ENCODE assay signal across 8 cellular contexts in the genomic region with DNA sequence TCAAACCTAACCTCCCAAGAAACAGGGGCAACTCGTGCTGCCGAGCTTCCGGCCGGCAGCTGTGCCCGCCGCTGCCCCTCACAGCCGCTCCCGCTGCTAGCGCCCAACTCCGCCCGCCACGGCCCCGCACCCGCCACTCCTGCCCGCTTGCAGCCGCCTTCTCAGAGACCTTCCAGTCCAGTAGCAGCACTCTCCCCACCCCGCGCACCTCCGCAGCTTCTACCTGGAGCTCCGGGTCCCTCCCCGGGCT. TPM values are rescaled to one million over a fixed set of nuclear protein-coding genes. Genes with fewer than 3 reads are reported as not detected.
DNase-seq lines count a peak whose midpoint lies in the region; TF ChIP-seq lines count a peak whose summit lies in the region.

No MANE protein-coding gene starts in this region.

- H3K27me3 ChIP-seq in OCI-LY1 (ENCODE audit: insufficient read depth, low read length) (no peaks in the 10 kb centered on the region), endodermal cell (ENCODE audit: control insufficient read depth, insufficient read depth, low read length, poor library complexity, severe bottlenecking) (no peaks in the 10 kb centered on the region), neural cell (ENCODE audit: insufficient read depth, low read depth, low read length) (peaks cover 9% of the 10 kb centered on the region)

- H3K27me3 Mint-ChIP-seq in endodermal cell (ENCODE audit: insufficient read depth): peaks cover 8% of the 10 kb centered on the region

- H3K36me3 Mint-ChIP-seq in endodermal cell (ENCODE audit: low read depth): peaks cover 12% of the 10 kb centered on the region

- H3K4me1 Mint-ChIP-seq in endodermal cell: peaks cover 8% of the 10 kb centered on the region

- H3K9ac ChIP-seq in OCI-LY1 (ENCODE audit: low read length): peak overlapping the region; percentile 77
- peak overlapping the region; percentile 28 for H3K9ac ChIP-seq in endodermal cell (ENCODE audit: extremely low read depth, low read length, poor library complexity, severe bottlenecking)
- H3K9ac ChIP-seq in neural cell (ENCODE audit: low read length): peak overlapping the region; percentile 82

- TF ChIP-seq EP300 in neural cell (conservative IDR thresholded peaks at IDR 0.05; ENCODE audit: poor library complexity, severe bottlenecking): no peak

- H3K79me2 ChIP-seq in OCI-LY1 (ENCODE audit: insufficient read depth, low read length) (0 out of 2 replicates have a peak, but pooled peaks cover 3% of the 10 kb centered on the region), neural cell (replicated peaks; ENCODE audit: insufficient read depth, low read length) (no peaks in the 10 kb centered on the region)

- no peaks in the 10 kb centered on the region for H4K20me1 ChIP-seq in OCI-LY1 (ENCODE audit: insufficient read depth, low read length)
- no peaks in the 10 kb centered on the region for H4K20me1 ChIP-seq in neural cell (ENCODE audit: insufficient read depth)

- H3K4me1 ChIP-seq in OCI-LY1 (ENCODE audit: insufficient read depth, low read length, severe bottlenecking): peaks cover 22% of the 10 kb centered on the region
- H3K4me1 ChIP-seq in endodermal cell (ENCODE audit: control insufficient read depth, insufficient read depth, low read length): no peaks in the 10 kb centered on the region

- H3K4me2 ChIP-seq in OCI-LY1 (ENCODE audit: low read length): peak overlapping the region; percentile 85
- H3K4me2 ChIP-seq in neural cell (ENCODE audit: low read length): peak overlapping the region; percentile 87

- peaks cover 28% of the 10 kb centered on the region for H3K9me3 Mint-ChIP-seq in endodermal cell

- peak overlapping the region; percentile 92 for H3K4me3 Mint-ChIP-seq in endodermal cell

- H2AFZ ChIP-seq in OCI-LY1 (ENCODE audit: low read length): 0 out of 2 replicates have a peak overlapping the region, but pooled peaks have one; percentile 53
- peak overlapping the region; percentile 63 for H2AFZ ChIP-seq in neural cell (ENCODE audit: low read depth, low read length)

- H3K4me3 ChIP-seq in OCI-LY1 (ENCODE audit: low read depth, low read length, poor library complexity, severe bottlenecking): peak overlapping the region; percentile 84
- H3K4me3 ChIP-seq in endodermal cell (ENCODE audit: low read length): peak overlapping the region; percentile 92
- peak overlapping the region; percentile 80 for H3K4me3 ChIP-seq in neural cell (ENCODE audit: low read length)

- H3K27ac ChIP-seq in OCI-LY1 (ENCODE audit: low read depth, low read length, poor library complexity, severe bottlenecking) (peak overlapping the region; percentile 43), endodermal cell (ENCODE audit: low read depth, low read length) (no peak overlapping the region), neural cell (ENCODE audit: low read length) (peak overlapping the region; percentile 84)

- H3K9me3 ChIP-seq in OCI-LY1 (ENCODE audit: low read length): no peaks in the 10 kb centered on the region
- peaks cover 22% of the 10 kb centered on the region for H3K9me3 ChIP-seq in endodermal cell (ENCODE audit: control insufficient read depth, low read length)
- H3K9me3 ChIP-seq in neural cell (ENCODE audit: low read length): no peaks in the 10 kb centered on the region

- H3K36me3 ChIP-seq in OCI-LY1 (ENCODE audit: insufficient read depth, low read length) (no peaks in the 10 kb centered on the region), endodermal cell (ENCODE audit: control insufficient read depth, insufficient read depth, low read length) (no peaks in the 10 kb centered on the region), neural cell (ENCODE audit: insufficient read depth, low read length) (no peaks in the 10 kb centered on the region)

- TF ChIP-seq RAD21 in neural cell (conservative IDR thresholded peaks at IDR 0.05): no peak

- DNase-seq in DMS53 treated with DMSO at 0.1 percent for 48 hours (lab: John Stamatoyannopoulos, UW; ENCODE audit: unreplicated experiment): peak; percentile 94
- no peak for DNase-seq in DMS53 (lab: John Stamatoyannopoulos, UW)
- DNase-seq in HEK293T (ENCODE audit: extremely low spot score): no peak
- DNase-seq in endodermal cell: no peak
- no peak for DNase-seq in nucleus accumbens (lab: John Stamatoyannopoulos, UW)
- no peak for DNase-seq in occipital lobe (lab: John Stamatoyannopoulos, UW)

- no peaks in the 10 kb centered on the region for H3F3A ChIP-seq in OCI-LY1 (ENCODE audit: insufficient read depth, low read length)
- no peaks in the 10 kb centered on the region for H3F3A ChIP-seq in neural cell (ENCODE audit: insufficient read depth, low read length, poor library complexity, severe bottlenecking)

- CTCF ChIA-PET in HEK293T (lab: Yijun Ruan, JAX): interaction anchor here (0.7 to 1.2 kb wide), 2 partner anchors 14 to 793 kb away, joined by 3 to 4 read pairs; partner anchors contain the start of genes LIPT1 and TSGA10

- peak overlapping the region; percentile 94 for H3K27ac Mint-ChIP-seq in endodermal cell

- POLR2A ChIA-PET in HEK293T (lab: Yijun Ruan, JAX): interaction anchor here (0.7 to 4.9 kb wide), 10 partner anchors 9 to 1104 kb away, joined by 3 to 77 read pairs (median 5); partner anchors contain the start of genes CRACDL, LIPT1, MITD1 and MRPL30

- H3K9me2 ChIP-seq in OCI-LY1 (ENCODE audit: low read depth, low read length) (no peaks in the 10 kb centered on the region), neural cell (ENCODE audit: insufficient read depth, low read length) (no peaks in the 10 kb centered on the region)

- WGBS in endodermal cell (ENCODE audit: insufficient coverage in 1 of 2, insufficient read length in 1 of 2), 2 experiments: 0% methylated on average over 2 to 21 of the region's 21 CpGs

- TF ChIP-seq CTCF in OCI-LY1 (IDR thresholded peaks at IDR 0.05; ENCODE audit: low read length) (no peak), endodermal cell (conservative IDR thresholded peaks at IDR 0.05) (no peak), neural cell (IDR thresholded peaks at IDR 0.05; ENCODE audit: poor library complexity, severe bottlenecking) (no peak)

TF ChIP-seq in HEK293T, 16 proteins besides CTCF, POLR2A, EP300 and RAD21:
- TF ChIP-seq FOXA1 (IDR thresholded peaks at IDR 0.05) (no peak), L3MBTL2 (conservative IDR thresholded peaks at IDR 0.05) (peak; percentile 61), HDGF (IDR thresholded peaks at IDR 0.05; ENCODE audit: borderline replicate concordance) (no peak)

TF ChIP-seq in neural cell, 6 proteins besides CTCF, POLR2A, EP300 and RAD21:
- TF ChIP-seq MXI1 (conservative IDR thresholded peaks at IDR 0.05; ENCODE audit: poor library complexity, severe bottlenecking): no peak
- TF ChIP-seq REST (IDR thresholded peaks at IDR 0.05; ENCODE audit: borderline replicate concordance): no peak
- no peak for TF ChIP-seq POLR2AphosphoS5 (IDR thresholded peaks at IDR 0.05)
- TF ChIP-seq EZH2 (IDR thresholded peaks at IDR 0.05; ENCODE audit: borderline replicate concordance, insufficient read depth, low read length, poor library complexity, severe bottlenecking): no peak
- no peak for TF ChIP-seq SMC3 (conservative IDR thresholded peaks at IDR 0.05; ENCODE audit: poor library complexity)
- TF ChIP-seq TAF1 (IDR thresholded peaks at IDR 0.05; ENCODE audit: low read depth): no peak

RNA-seq across cellular contexts. Expression of gene C2orf15, which starts 0.7 kb away (rescaled TPM):
- total RNA-seq in endodermal cell (1 to 10 TPM; 3.1 to 6.5 TPM), occipital lobe (3.7 TPM)
- polyA plus RNA-seq in endodermal cell (2013, experiment 1 of 2): 2.0 TPM
- 1.9 TPM for polyA plus RNA-seq in endodermal cell (2013, experiment 2 of 2)
- polyA plus RNA-seq in neural cell: 8.8 and 12.8 TPM in 2 replicates
- 12.5 and 19.5 TPM in 2 replicates for polyA minus RNA-seq in neural cell

RNA-seq across cellular contexts. Expression of gene TSGA10, which starts 14.0 kb away (rescaled TPM):
- 10 to 100 TPM in 1 of 2 donors, 1 to 10 TPM in 1; 7.8 to 12.4 TPM for total RNA-seq in endodermal cell
- polyA plus RNA-seq in endodermal cell (2013, experiment 1 of 2): 4.5 TPM
- polyA plus RNA-seq in endodermal cell (2013, experiment 2 of 2): 3.3 TPM
- polyA plus RNA-seq in neural cell: 8.0 and 12.5 TPM in 2 replicates
- 23.9 and 29.6 TPM in 2 replicates for polyA minus RNA-seq in neural cell
- total RNA-seq in occipital lobe: 21.1 TPM

RNA-seq across cellular contexts. Expression of gene LIPT1, which starts 14.0 kb away (rescaled TPM):
- total RNA-seq in endodermal cell: 10 to 100 TPM in 1 of 2 donors, 1 to 10 TPM in 1; 8.0 to 12.2 TPM
- polyA plus RNA-seq in endodermal cell (2013, experiment 1 of 2): 11.6 TPM
- polyA plus RNA-seq in endodermal cell (2013, experiment 2 of 2): 7.5 TPM
- 2.8 and 6.1 TPM in 2 replicates for polyA plus RNA-seq in neural cell
- polyA minus RNA-seq in neural cell: 5.7 and 9.3 TPM in 2 replicates
- total RNA-seq in occipital lobe: 11.5 TPM

RNA-seq across cellular contexts. Expression of gene MITD1, which starts 40.1 kb away (rescaled TPM):
- total RNA-seq in endodermal cell: 10 to 100 TPM; 39.2 to 47.3 TPM
- polyA plus RNA-seq in endodermal cell (2013, experiment 1 of 2): 45.1 TPM
- polyA plus RNA-seq in endodermal cell (2013, experiment 2 of 2): 42.1 TPM
- polyA plus RNA-seq in neural cell: 83.1 and 87.7 TPM in 2 replicates
- 21.8 and 22.6 TPM in 2 replicates for polyA minus RNA-seq in neural cell
- 20.0 TPM for total RNA-seq in occipital lobe

RNA-seq across cellular contexts. Expression of gene MRPL30, which starts 40.2 kb away (rescaled TPM):
- total RNA-seq in endodermal cell: 10 to 100 TPM; 39.8 to 46.1 TPM
- polyA plus RNA-seq in endodermal cell (2013, experiment 1 of 2): 51.2 TPM
- polyA plus RNA-seq in endodermal cell (2013, experiment 2 of 2): 47.2 TPM
- 43.1 and 49.0 TPM in 2 replicates for polyA plus RNA-seq in neural cell
- 80.6 and 82.1 TPM in 2 replicates for polyA minus RNA-seq in neural cell
- 77.8 TPM for total RNA-seq in occipital lobe

Comparison
In these comparisons a context has a peak if more than half of its experiments do, and no peak if none do; other contexts are left out.
1. H3K9ac ChIP-seq: peak in every context shown above with its lines; median percentile 82 in neural cell; 77 in OCI-LY1; 28 in endodermal cell.